Comparison of ENCODE assay signal across 24 cellular contexts in genomic region chr2:237773826-237774225, GRCh38. TPM values are rescaled to one million over a fixed set of nuclear protein-coding genes. Genes with fewer than 3 reads are reported as not detected.
DNase-seq lines count a peak whose midpoint lies in the region; ATAC-seq and TF ChIP-seq lines count a peak whose summit lies in the region.
"Had no signal": no experiment of that assay in that cellular context is flagged by ENCODE, and none has a peak within 500 bp of the region (broad histone marks: within the 10 kb centered on the region; RNA-seq: fewer than 3 reads in every experiment).

No MANE protein-coding gene starts in this region.

- H3K14ac ChIP-seq in trophoblast cell (ENCODE audit: low read length) = no peak overlapping the region

- H3K27me3 ChIP-seq in ascending aorta (no peaks in the 10 kb centered on the region), heart right ventricle (no peaks in the 10 kb centered on the region), prostate gland (replicated peaks; ENCODE audit: insufficient read depth) (no peaks in the 10 kb centered on the region), trophoblast cell (ENCODE audit: insufficient read depth, low read length) (no peaks in the 10 kb centered on the region)
- H3K27me3 ChIP-seq: SJSA1 had no signal

- H3K4ac ChIP-seq in trophoblast cell (ENCODE audit: low read depth, low read length) = no peak overlapping the region

- no peak overlapping the region for H4K8ac ChIP-seq in trophoblast cell (ENCODE audit: low read depth, low read length)

- no peak overlapping the region for H2BK120ac ChIP-seq in trophoblast cell (ENCODE audit: insufficient read depth, low read length, poor library complexity)

- 64 to 78% methylated on average over 15 of the region's 15 CpGs for whole genome bisulfite sequencing in heart right ventricle, 2 donors
- 68% methylated on average over 15 of the region's 15 CpGs for WGBS in prostate gland
- no CpG with 5 or more reads among the region's 15 CpGs for WGBS in trophoblast cell (ENCODE audit: extremely low coverage, insufficient coverage, insufficient read length)

- no peak overlapping the region for H3K23ac ChIP-seq in trophoblast cell (ENCODE audit: low read length)

- H2BK5ac ChIP-seq in trophoblast cell (ENCODE audit: low read depth, low read length, poor library complexity) = no peak overlapping the region

- H2BK12ac ChIP-seq in trophoblast cell (ENCODE audit: low read length) = no peak overlapping the region

- H3K27ac ChIP-seq in ascending aorta = peak overlapping the region; percentile 60 to 80
- H3K27ac ChIP-seq in heart right ventricle = no peak overlapping the region
- H3K27ac ChIP-seq in prostate gland = peak overlapping the region; percentile 20 to 37
- H3K27ac ChIP-seq in trophoblast cell (ENCODE audit: low read depth, low read length) = no peak overlapping the region
- H3K27ac ChIP-seq: SJSA1 had no signal

- TF ChIP-seq CTCF in ascending aorta (IDR thresholded peaks at IDR 0.05) (no peak), heart right ventricle (IDR thresholded peaks at IDR 0.05) (no peak), prostate gland (IDR thresholded peaks at IDR 0.05) (no peak)

- H3K27ac Mint-ChIP-seq in T-helper 17 cell = peak overlapping the region; percentile 88
- H3K27ac Mint-ChIP-seq: HFFc6 had no signal

- peaks cover 10% of the 10 kb centered on the region for H3K4me1 Mint-ChIP-seq in T-helper 17 cell

- no peak overlapping the region for H3K4me2 ChIP-seq in trophoblast cell (ENCODE audit: low read length)

- H3K9me3 ChIP-seq in T-helper 17 cell (ENCODE audit: control insufficient read depth, low read length, poor library complexity, severe bottlenecking) (no peaks in the 10 kb centered on the region), ascending aorta (no peaks in the 10 kb centered on the region), heart right ventricle (no peaks in the 10 kb centered on the region), prostate gland (no peaks in the 10 kb centered on the region), trophoblast cell (ENCODE audit: insufficient read depth, low read depth, low read length) (peaks cover 4% of the 10 kb centered on the region)
- H3K9me3 ChIP-seq: HAP-1, SJSA1 had no signal

- no peak overlapping the region for H3K9ac ChIP-seq in trophoblast cell (ENCODE audit: low read length)

- no peak for TF ChIP-seq POLR2A in prostate gland (IDR thresholded peaks at IDR 0.05)

- H3K79me1 ChIP-seq in trophoblast cell (ENCODE audit: low read length) = no peaks in the 10 kb centered on the region

- no peak overlapping the region for H2AFZ ChIP-seq in trophoblast cell (ENCODE audit: insufficient read depth, low read length, poor library complexity)

- H3K18ac ChIP-seq in trophoblast cell (ENCODE audit: low read length) = no peak overlapping the region

- no peak overlapping the region for H2AK5ac ChIP-seq in trophoblast cell (ENCODE audit: low read length)

- H3K4me1 ChIP-seq in ascending aorta (peaks cover 0 to 15% of the 10 kb centered on the region in 2 donors), heart right ventricle (peaks cover 0 to 14% (median 4%) of the 10 kb centered on the region in 9 donors), prostate gland (replicated peaks) (peaks cover 3% of the 10 kb centered on the region), trophoblast cell (ENCODE audit: control insufficient read depth in 1 of 2, insufficient read depth in 2 of 2, low read length in 2 of 2) (no peaks in the 10 kb centered on the region)
- H3K4me1 ChIP-seq: SJSA1 had no signal

- no peaks in the 10 kb centered on the region for H3K27me3 Mint-ChIP-seq in T-helper 17 cell
- H3K27me3 Mint-ChIP-seq: CD4-positive, alpha-beta memory T cell had no signal

- H4K12ac ChIP-seq in trophoblast cell (ENCODE audit: low read depth, low read length) = no peak overlapping the region

- no peaks in the 10 kb centered on the region for H3K79me2 ChIP-seq in trophoblast cell (ENCODE audit: control insufficient read depth, insufficient read depth, low read length, poor library complexity)

- H3K36me3 Mint-ChIP-seq in T-helper 17 cell (ENCODE audit: low read depth) = peaks cover 20% of the 10 kb centered on the region

- intact Hi-C loops in ascending aorta (cut with DNase I) (loop anchor here (10.0 kb wide), 1 partner anchor 259 kb away; no protein-coding TSS in a partner anchor), heart right ventricle (cut with DNase I) (no loop called here), prostate gland (cut with DNase I) (no loop called here)

- ATAC-seq in T-helper 17 cell (no peak), heart right ventricle (peak; percentile 21 to 75 (median 60)), GM21737 (IDR thresholded peaks at IDR 0.05; ENCODE audit: unreplicated experiment) (no peak), HG03469 (IDR thresholded peaks at IDR 0.05; ENCODE audit: unreplicated experiment) (no peak)

- DNase-seq in T-helper 17 cell (no peak), ascending aorta (ENCODE audit: low spot score in 2 of 2) (no peak), heart right ventricle (no peak), prostate gland (ENCODE audit: low spot score) (no peak), trophoblast cell (no peak)
- DNase-seq: C1 segment of cervical spinal cord, COR-L47, DMS53, GOT3, HFFc6, MV-4-11, NCI-H1105, NCI-H146, NCI-H1930, NCI-H2107, NCI-H524 treated with DMSO at 0.1 percent for 48 hours, NCI-H774, PC-3 had no signal

- H4K91ac ChIP-seq in trophoblast cell (ENCODE audit: low read depth, low read length) = no peak overlapping the region

- peaks cover 52 to 73% of the 10 kb centered on the region in 2 donors for H3K36me3 ChIP-seq in ascending aorta
- H3K36me3 ChIP-seq in heart right ventricle = peaks cover 0 to 100% (median 48%) of the 10 kb centered on the region in 9 donors
- no peaks in the 10 kb centered on the region for H3K36me3 ChIP-seq in prostate gland
- H3K36me3 ChIP-seq in trophoblast cell (ENCODE audit: control insufficient read depth in 1 of 2, insufficient read depth in 2 of 2, low read length in 2 of 2) = peaks cover 20% of the 10 kb centered on the region in 2 experiments
- H3K36me3 ChIP-seq: HAP-1 had no signal

- H3K4me3 Mint-ChIP-seq in T-helper 17 cell = no peak overlapping the region
- H3K4me3 Mint-ChIP-seq: CD4-positive, alpha-beta memory T cell; HFFc6 had no signal

- H3K4me3 ChIP-seq in ascending aorta = no peak overlapping the region
- H3K4me3 ChIP-seq in heart right ventricle = no peak overlapping the region
- no peak overlapping the region for H3K4me3 ChIP-seq in prostate gland
- no peak overlapping the region for H3K4me3 ChIP-seq in trophoblast cell (ENCODE audit: low read depth, low read length)
- H3K4me3 ChIP-seq: HAP-1, K562, SJSA1 had no signal

RNA-seq across cellular contexts. Expression of gene RBM44, which starts 24.8 kb away (rescaled TPM):
- 1 to 10 TPM; 2.2 to 4.0 TPM for total RNA-seq in T-helper 17 cell
- total RNA-seq in ascending aorta = 8.5 TPM
- under 1 TPM; 0.19 to 0.83 (median 0.32) TPM for total RNA-seq in heart right ventricle
- under 1 TPM; 0.13 to 0.80 TPM for polyA plus RNA-seq in heart right ventricle
- 1 to 10 TPM in 1 of 2 donors, under 1 TPM in 1; 0.23 to 6.0 TPM for total RNA-seq in prostate gland
- polyA plus RNA-seq in trophoblast cell (2013) = 0.17 and 0.23 TPM in 2 replicates

Comparison
In these comparisons a context has a peak if more than half of its experiments do, and no peak if none do; other contexts are left out.
1. ATAC-seq: peak in heart right ventricle (8 of 8); none in T-helper 17 cell (single experiment), GM21737 (single experiment) and HG03469 (single experiment).
2. H3K27ac ChIP-seq: peak in ascending aorta (2 of 2) and prostate gland (2 of 2); none in heart right ventricle (0 of 10) and trophoblast cell (single experiment).